Comparison of ENCODE assay signal across 27 cellular contexts in genomic region chr10:29189272-29189671, GRCh38.
DNase-seq lines count a peak whose midpoint lies in the region; ATAC-seq and TF ChIP-seq lines count a peak whose summit lies in the region.
"Had no signal": no experiment of that assay in that cellular context is flagged by ENCODE, and none has a peak within 500 bp of the region (broad histone marks: within the 10 kb centered on the region; RNA-seq: fewer than 3 reads in every experiment).

No MANE protein-coding gene starts in this region.

- no peak for TF ChIP-seq POLR2A in suprapubic skin (IDR thresholded peaks at IDR 0.05)

- H3K27me3 ChIP-seq in suprapubic skin = no peaks in the 10 kb centered on the region
- H3K27me3 ChIP-seq: ascending aorta, hepatocyte had no signal

- no peak overlapping the region for H3K27ac ChIP-seq in suprapubic skin
- H3K27ac ChIP-seq: ascending aorta, hepatocyte, HL-60, left lung had no signal

- DNase-seq in EH (ENCODE audit: low read depth) (peak; percentile 64), MV-4-11 (lab: John Stamatoyannopoulos, UW) (peak; percentile 20), fibroblast of peridontal ligament (ENCODE audit: extremely low read depth) (peak; percentile 98), sciatic nerve (ENCODE audit: low spot score) (no peak), NCI-H1436 (lab: John Stamatoyannopoulos, UW) (no peak), KBM-7 (no peak), suprapubic skin (ENCODE audit: low spot score in 2 of 2) (no peak)
- DNase-seq: activated B cell treated with CpG ODN at 0.5 μM for 24 hours; activated CD4-positive, alpha-beta T cell treated with anti-CD3 and anti-CD28 coated beads, Interleukin-2, amount 50 U/mL, for 48 hours; activated CD8-positive, alpha-beta memory T cell treated with anti-CD3 and anti-CD28 coated beads, Interleukin-2, amount 50 U/mL, for 4 hours; cerebellar nuclear complex; DMS79; foreskin melanocyte; left lung; NCI-H1105; NCI-H2107; NK-92 treated with Interleukin-12 subunit alpha and Interleukin-12 subunit beta, amount 100 ng/mL, for 24 hours; stimulated activated CD4-positive, alpha-beta T cell treated with anti-CD3 and anti-CD28 coated beads, Interleukin-12 subunit alpha, Interleukin-12 subunit beta, amount 100 ng/mL, for 4 hours; stimulated activated CD4-positive, alpha-beta T cell treated with anti-CD3 and anti-CD28 coated beads, Interleukin-4, amount 100 ng/mL, for 4 hours; stimulated activated naive CD4-positive, alpha-beta T cell had no signal

- in situ Hi-C loops in KBM-7 (cut with MboI; ENCODE audit: low pct_unique_long_range_greater_than_20kb, low sequenced_read_pairs) = no loop called here

- intact Hi-C loops in sciatic nerve (cut with DNase I) = no loop called here

- no peak overlapping the region for H3K4me3 ChIP-seq in suprapubic skin
- H3K4me3 ChIP-seq: ascending aorta, HAP-1, hepatocyte, left lung had no signal

- no peaks in the 10 kb centered on the region for H3K36me3 ChIP-seq in suprapubic skin
- H3K36me3 ChIP-seq: ascending aorta, HAP-1, left lung had no signal

- no peak for TF ChIP-seq EP300 in suprapubic skin (IDR thresholded peaks at IDR 0.05)

- peak; percentile 24 for ATAC-seq in sciatic nerve
- ATAC-seq: activated naive CD4-positive, alpha-beta T cell treated with anti-CD3 and anti-CD28 coated beads, Interleukin-2, amount 50 U/mL, for 72 hours; activated T-helper 17 cell treated with anti-CD3 and anti-CD28 coated beads, Interleukin-2, amount 50 U/mL, for 72 hours; HepG2; left lung had no signal

- TF ChIP-seq CTCF in suprapubic skin (IDR thresholded peaks at IDR 0.05) = no peak

- no peaks in the 10 kb centered on the region for H3K9me3 ChIP-seq in suprapubic skin
- H3K9me3 ChIP-seq: ascending aorta, HAP-1, left lung had no signal

- 46% methylated on average over 2 of the region's 2 CpGs for WGBS in suprapubic skin

- no peaks in the 10 kb centered on the region for H3K4me1 ChIP-seq in suprapubic skin
- H3K4me1 ChIP-seq: ascending aorta, HAP-1, left lung had no signal

Comparison
In these comparisons a context has a peak if more than half of its experiments do, and no peak if none do; other contexts are left out.
1. DNase-seq: peak in EH (single experiment), MV-4-11 (single experiment) and fibroblast of peridontal ligament (single experiment); none in sciatic nerve (single experiment), NCI-H1436 (single experiment), KBM-7 (single experiment) and suprapubic skin (0 of 2).